14 cellular contexts compared by ENCODE assay signal in the genomic region with DNA sequence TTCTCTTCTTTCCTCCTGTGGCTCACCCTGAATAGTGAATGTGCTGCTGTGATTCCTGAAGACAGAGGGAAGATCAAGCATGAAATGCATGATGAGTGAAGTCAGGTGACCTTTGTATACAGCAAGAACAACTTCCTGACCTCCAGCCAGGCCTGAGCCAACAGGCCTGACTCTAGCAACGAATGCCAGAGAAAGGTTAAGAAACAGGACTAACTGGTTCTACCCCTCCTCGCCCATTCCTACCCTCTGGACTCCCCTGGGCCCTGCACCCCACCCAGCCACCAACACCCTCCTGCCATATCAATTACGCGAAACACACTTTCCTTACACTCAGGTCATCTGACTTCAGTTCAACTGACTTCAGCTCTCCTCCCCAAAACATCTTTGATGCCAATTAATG. TPM values are rescaled to one million over a fixed set of nuclear protein-coding genes. Genes with fewer than 3 reads are reported as not detected.
DNase-seq lines count a peak whose midpoint lies in the region; ATAC-seq and TF ChIP-seq lines count a peak whose summit lies in the region.
"Had no signal": no experiment of that assay in that cellular context is flagged by ENCODE, and none has a peak within 500 bp of the region (broad histone marks: within the 10 kb centered on the region; RNA-seq: fewer than 3 reads in every experiment).

No MANE protein-coding gene starts in this region.

- H3K36me3 Mint-ChIP-seq in activated CD4-positive, alpha-beta T cell treated with anti-CD3 and anti-CD28 coated beads, Interleukin-2, amount 10 ng/mL, durations not matched to agents 7 days and 5 days (ENCODE audit: low read depth), result peaks cover 32% of the 10 kb centered on the region
- peaks cover 20% of the 10 kb centered on the region for H3K36me3 Mint-ChIP-seq in type B pancreatic cell

- H3K4me3 Mint-ChIP-seq in activated CD4-positive, alpha-beta T cell treated with anti-CD3 and anti-CD28 coated beads, Interleukin-2, amount 10 ng/mL, durations not matched to agents 7 days and 5 days, result no peak overlapping the region
- H3K4me3 Mint-ChIP-seq in type B pancreatic cell, result peak overlapping the region; percentile 67

- no peak for TF ChIP-seq CTCF in type B pancreatic cell (conservative IDR thresholded peaks at IDR 0.05)

- H3K4me1 Mint-ChIP-seq in activated CD4-positive, alpha-beta T cell treated with anti-CD3 and anti-CD28 coated beads, Interleukin-2, amount 10 ng/mL, durations not matched to agents 7 days and 5 days, result peaks cover 66% of the 10 kb centered on the region
- H3K4me1 Mint-ChIP-seq in type B pancreatic cell (ENCODE audit: unreplicated experiment), result peaks cover 37% of the 10 kb centered on the region

- CTCF ChIA-PET in activated CD4-positive, alpha-beta T cell treated with anti-CD3 and anti-CD28 coated beads, Interleukin-2, amount 10 ng/mL, durations not matched to agents 7 days and 5 days (lab: Charles Lee), result no interaction called here

- no peak for DNase-seq in activated CD4-positive, alpha-beta T cell treated with anti-CD3 and anti-CD28 coated beads, Interleukin-2, amount 10 ng/mL, durations not matched to agents 7 days and 5 days
- DNase-seq in activated CD4-positive, alpha-beta T cell treated with anti-CD3 and anti-CD28 coated beads, Interleukin-2, amount 50 U/mL, for 48 hours, result no peak
- DNase-seq in amniotic epithelial cell (ENCODE audit: low read depth) (peak; percentile 21), kidney tubule cell (ENCODE audit: low spot score) (peak; percentile 79), type B pancreatic cell (ENCODE audit: extremely low spot score, unreplicated experiment) (no peak), ecto neural progenitor cell (ENCODE audit: low spot score) (no peak), Right ventricle myocardium inferior (ENCODE audit: missing footprints) (no peak)
- DNase-seq: activated CD4-positive, alpha-beta T cell treated with anti-CD3 and anti-CD28 coated beads for 48 hours; effector CD8-positive, alpha-beta T cell; left ventricle myocardium inferior; MG63; NCI-H2081 treated with DMSO at 0.1 percent for 48 hours; T-helper 1 cell had no signal

- POLR2A ChIA-PET in activated CD4-positive, alpha-beta T cell treated with anti-CD3 and anti-CD28 coated beads, Interleukin-2, amount 10 ng/mL, durations not matched to agents 7 days and 5 days (lab: Charles Lee), result no interaction called here

- no peaks in the 10 kb centered on the region for H3K27me3 Mint-ChIP-seq in activated CD4-positive, alpha-beta T cell treated with anti-CD3 and anti-CD28 coated beads, Interleukin-2, amount 10 ng/mL, durations not matched to agents 7 days and 5 days
- H3K27me3 Mint-ChIP-seq in type B pancreatic cell, result peaks cover under 1% of the 10 kb centered on the region

- peak overlapping the region; percentile 39 for H3K27ac Mint-ChIP-seq in activated CD4-positive, alpha-beta T cell treated with anti-CD3 and anti-CD28 coated beads, Interleukin-2, amount 10 ng/mL, durations not matched to agents 7 days and 5 days
- H3K27ac Mint-ChIP-seq in type B pancreatic cell, result peak overlapping the region; percentile 98

- intact Hi-C loops in Right ventricle myocardium inferior (cut with DNase I), result no loop called here

- ATAC-seq in HG02588 (IDR thresholded peaks at IDR 0.05; ENCODE audit: unreplicated experiment) (no peak), Right ventricle myocardium inferior (no peak)

- H3K9me3 Mint-ChIP-seq in activated CD4-positive, alpha-beta T cell treated with anti-CD3 and anti-CD28 coated beads, Interleukin-2, amount 10 ng/mL, durations not matched to agents 7 days and 5 days, result peaks cover 13% of the 10 kb centered on the region
- H3K9me3 Mint-ChIP-seq in type B pancreatic cell, result peaks cover 11% of the 10 kb centered on the region

RNA-seq across cellular contexts. Expression of a gene that starts 4.9 kb away (rescaled TPM):
- total RNA-seq in activated CD4-positive, alpha-beta T cell treated with anti-CD3 and anti-CD28 coated beads, Interleukin-2, amount 10 ng/mL, durations not matched to agents 7 days and 5 days, result 10 to 100 TPM; 12.0 to 14.7 TPM
- total RNA-seq in type B pancreatic cell (ENCODE audit: low replicate concordance), result 16.3 and 21.8 TPM in 2 replicates
- 8.1 TPM for total RNA-seq in Right ventricle myocardium inferior

Comparison
In these comparisons a context has a peak if more than half of its experiments do, and no peak if none do; other contexts are left out.
1. DNase-seq: peak in amniotic epithelial cell (single experiment) and kidney tubule cell (single experiment); none in activated CD4-positive, alpha-beta T cell treated with anti-CD3 and anti-CD28 coated beads, Interleukin-2, amount 10 ng/mL, durations not matched to agents 7 days and 5 days (single experiment), activated CD4-positive, alpha-beta T cell treated with anti-CD3 and anti-CD28 coated beads, Interleukin-2, amount 50 U/mL, for 48 hours (0 of 2), type B pancreatic cell (single experiment), ecto neural progenitor cell (single experiment) and Right ventricle myocardium inferior (single experiment).